ENCODE assay signal across 8 cellular contexts in genomic region chr10:33333260-33334169, GRCh38. TPM values are rescaled to one million over a fixed set of nuclear protein-coding genes. Genes with fewer than 3 reads are reported as not detected.
DNase-seq lines count a peak whose midpoint lies in the region; TF ChIP-seq lines count a peak whose summit lies in the region.

No MANE protein-coding gene starts in this region.

- H3K4me1 Mint-ChIP-seq in activated T-helper 2 cell treated with anti-CD3 and anti-CD28 coated beads, Interferon-gamma antibody, Interleukin-2, Interleukin-4, amounts not matched to agents 10 μg/mL and 5 μg/mL and 100 μg/mL, durations not matched to agents 14 hours and 24 hours and 36 hours (ENCODE audit: low read depth) = peaks cover 35% of the 10 kb centered on the region

- no peaks in the 10 kb centered on the region for H3K36me3 ChIP-seq in iPS-15b (ENCODE audit: control insufficient read depth, insufficient read depth, low read length)

- no peaks in the 10 kb centered on the region for H3K36me3 Mint-ChIP-seq in activated T-helper 2 cell treated with anti-CD3 and anti-CD28 coated beads, Interferon-gamma antibody, Interleukin-2, Interleukin-4, amounts not matched to agents 10 μg/mL and 5 μg/mL and 100 μg/mL, durations not matched to agents 14 hours and 24 hours and 36 hours (ENCODE audit: low read depth)

- H3K27me3 ChIP-seq in iPS-15b (ENCODE audit: control insufficient read depth, insufficient read depth, low read length) = peaks cover 49% of the 10 kb centered on the region

- DNase-seq in GM10266 (ENCODE audit: extremely low spot score) (peak; percentile 47), LNCaP clone FGC (ENCODE audit: low read depth) (no peak), NCI-H1436 (lab: John Stamatoyannopoulos, UW) (no peak), amniotic stem cell (lab: John Stamatoyannopoulos, UW) (no peak), NCI-H2107 (lab: John Stamatoyannopoulos, UW) (no peak)
- peak; percentile 27 for DNase-seq in activated T-helper 2 cell treated with anti-CD3 and anti-CD28 coated beads, Interferon-gamma antibody, Interleukin-2, Interleukin-4, amounts not matched to agents 10 μg/mL and 5 μg/mL and 100 μg/mL, durations not matched to agents 14 hours and 24 hours and 36 hours (ENCODE audit: low spot score)
- DNase-seq in stimulated activated CD8-positive, alpha-beta memory T cell treated with anti-CD3 and anti-CD28 coated beads, Interleukin-12 subunit alpha, Interleukin-12 subunit beta, amount 100 ng/mL, for 1 hour (ENCODE audit: low read depth) = peak; percentile 19

- TF ChIP-seq CTCF in GM10266 (IDR thresholded peaks at IDR 0.05; ENCODE audit: control insufficient read depth, insufficient read depth, low read depth, missing control alignments) = no peak
- no peak for TF ChIP-seq CTCF in LNCaP clone FGC (IDR thresholded peaks at IDR 0.05; ENCODE audit: control insufficient read depth, extremely low read depth, insufficient read depth)

- H3K9me3 ChIP-seq in iPS-15b (ENCODE audit: control insufficient read depth, insufficient read depth, low read length) = no peaks in the 10 kb centered on the region

- H3K4me1 ChIP-seq in iPS-15b (ENCODE audit: control insufficient read depth, insufficient read depth, low read length) = peaks cover 10% of the 10 kb centered on the region

- intact Hi-C loops in activated T-helper 2 cell treated with anti-CD3 and anti-CD28 coated beads, Interferon-gamma antibody, Interleukin-2, Interleukin-4, amounts not matched to agents 10 μg/mL and 5 μg/mL and 100 μg/mL, durations not matched to agents 14 hours and 24 hours and 36 hours (cut with micrococcal nuclease) = loop anchor here (2.0 to 10.0 kb wide), 3 partner anchors 43 to 331 kb away; no protein-coding TSS in a partner anchor

- no peaks in the 10 kb centered on the region for H3K9me3 Mint-ChIP-seq in activated T-helper 2 cell treated with anti-CD3 and anti-CD28 coated beads, Interferon-gamma antibody, Interleukin-2, Interleukin-4, amounts not matched to agents 10 μg/mL and 5 μg/mL and 100 μg/mL, durations not matched to agents 14 hours and 24 hours and 36 hours

- H3K4me3 Mint-ChIP-seq in activated T-helper 2 cell treated with anti-CD3 and anti-CD28 coated beads, Interferon-gamma antibody, Interleukin-2, Interleukin-4, amounts not matched to agents 10 μg/mL and 5 μg/mL and 100 μg/mL, durations not matched to agents 14 hours and 24 hours and 36 hours (ENCODE audit: low read depth) = peak overlapping the region; percentile 86

- peaks cover 61% of the 10 kb centered on the region for H3K27me3 Mint-ChIP-seq in activated T-helper 2 cell treated with anti-CD3 and anti-CD28 coated beads, Interferon-gamma antibody, Interleukin-2, Interleukin-4, amounts not matched to agents 10 μg/mL and 5 μg/mL and 100 μg/mL, durations not matched to agents 14 hours and 24 hours and 36 hours (ENCODE audit: low read depth)

- H3K4me3 ChIP-seq in LNCaP clone FGC (ENCODE audit: low read depth, low read length) (peak overlapping the region; percentile 82), iPS-15b (ENCODE audit: low read depth, low read length) (peak overlapping the region; percentile 83)

- H3K27ac Mint-ChIP-seq in activated T-helper 2 cell treated with anti-CD3 and anti-CD28 coated beads, Interferon-gamma antibody, Interleukin-2, Interleukin-4, amounts not matched to agents 10 μg/mL and 5 μg/mL and 100 μg/mL, durations not matched to agents 14 hours and 24 hours and 36 hours = peak overlapping the region; percentile 67

- no peak overlapping the region for H3K9ac ChIP-seq in iPS-15b (ENCODE audit: low read depth, low read length)

RNA-seq across cellular contexts. Expression of gene NRP1, which starts 1.0 kb away (rescaled TPM):
- 6.1 and 6.6 TPM in 2 replicates for total RNA-seq in activated T-helper 2 cell treated with anti-CD3 and anti-CD28 coated beads, Interferon-gamma antibody, Interleukin-2, Interleukin-4, amounts not matched to agents 10 μg/mL and 5 μg/mL and 100 μg/mL, durations not matched to agents 14 hours and 24 hours and 36 hours

Comparison
In these comparisons a context has a peak if more than half of its experiments do, and no peak if none do; other contexts are left out.
1. DNase-seq: peak in GM10266 (single experiment), activated T-helper 2 cell treated with anti-CD3 and anti-CD28 coated beads, Interferon-gamma antibody, Interleukin-2, Interleukin-4, amounts not matched to agents 10 μg/mL and 5 μg/mL and 100 μg/mL, durations not matched to agents 14 hours and 24 hours and 36 hours (single experiment) and stimulated activated CD8-positive, alpha-beta memory T cell treated with anti-CD3 and anti-CD28 coated beads, Interleukin-12 subunit alpha, Interleukin-12 subunit beta, amount 100 ng/mL, for 1 hour (single experiment); none in LNCaP clone FGC (single experiment), NCI-H1436 (single experiment), amniotic stem cell (single experiment) and NCI-H2107 (single experiment).